10 cellular contexts compared by ENCODE assay signal in the genomic region with DNA sequence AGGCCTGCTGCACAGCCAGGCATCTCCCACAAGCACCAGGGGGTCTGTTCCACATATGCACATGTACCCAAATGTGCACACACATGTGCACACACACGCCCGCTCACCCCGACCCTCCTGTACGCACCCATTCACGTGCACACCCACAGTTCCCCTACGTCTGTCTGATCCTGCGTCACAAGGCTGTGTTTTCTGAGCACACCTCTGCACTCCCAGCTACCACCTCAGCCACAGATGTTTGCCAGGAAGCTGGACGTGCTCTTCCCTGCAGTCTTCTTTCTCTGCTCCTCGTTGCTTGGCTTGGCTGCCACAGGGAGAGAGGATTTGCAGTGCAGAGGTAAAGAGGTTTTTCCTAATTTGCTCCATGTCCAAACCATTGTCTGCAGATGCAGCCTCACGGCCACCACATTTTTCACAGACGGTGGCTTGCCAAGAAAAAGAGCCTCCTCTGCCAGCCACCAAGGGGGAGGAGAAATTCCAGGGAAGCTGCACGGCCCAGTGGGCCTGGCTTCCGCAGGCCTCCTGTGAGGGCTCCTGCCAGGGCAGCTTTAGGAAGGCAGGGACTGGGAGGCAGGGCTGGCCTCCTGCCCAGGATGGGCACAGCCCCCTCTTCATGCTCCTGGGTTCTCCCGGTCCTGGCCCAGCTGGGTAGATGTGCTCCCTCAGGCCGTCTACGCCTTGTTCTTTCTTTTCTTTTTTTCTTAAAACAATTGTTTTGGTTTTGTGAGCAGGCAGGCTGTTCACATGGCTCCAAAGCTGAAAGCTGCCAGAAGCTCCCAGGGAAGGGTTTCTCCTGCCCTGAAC. TPM values are rescaled to one million over a fixed set of nuclear protein-coding genes. Genes with fewer than 3 reads are reported as not detected.
DNase-seq lines count a peak whose midpoint lies in the region; ATAC-seq and TF ChIP-seq lines count a peak whose summit lies in the region.
"Had no signal": no experiment of that assay in that cellular context is flagged by ENCODE, and none has a peak within 500 bp of the region (broad histone marks: within the 10 kb centered on the region; RNA-seq: fewer than 3 reads in every experiment).

No MANE protein-coding gene starts in this region.

- H3K27ac Mint-ChIP-seq in stimulated activated memory B cell treated with anti-CD40 and anti-IgM and Interleukin-4, amounts not matched to agents 10 μg/mL and 1 μg/mL and 100 μg/mL, for 72 hours, result no peak overlapping the region

- peak; percentile 96 to 97 for ATAC-seq in left cardiac atrium
- no peak for ATAC-seq in stimulated activated memory B cell treated with anti-CD40 and anti-IgM and Interleukin-4, amounts not matched to agents 10 μg/mL and 1 μg/mL and 100 μg/mL, for 72 hours
- no peak for ATAC-seq in GM19328 (IDR thresholded peaks at IDR 0.05; ENCODE audit: unreplicated experiment)
- ATAC-seq: GM12878 had no signal

- DNase-seq in EH (ENCODE audit: low read depth) (peak; percentile 82), left cardiac atrium (peak; percentile 80), renal cortical epithelial cell (ENCODE audit: low read depth) (peak; percentile 83), GM13977 (ENCODE audit: low spot score) (no peak)
- DNase-seq in activated T-cell treated with anti-CD3 and anti-CD28 coated beads, Interleukin-2, amount 50 U/mL, for 1 hour, result no peak
- DNase-seq: naive B cell had no signal

- peaks cover 22% of the 10 kb centered on the region for H3K36me3 Mint-ChIP-seq in stimulated activated memory B cell treated with anti-CD40 and anti-IgM and Interleukin-4, amounts not matched to agents 10 μg/mL and 1 μg/mL and 100 μg/mL, for 72 hours

- peak overlapping the region; percentile 82 for H3K27ac ChIP-seq in angular gyrus (ENCODE audit: low read depth, low read length)

- TF ChIP-seq CTCF in GM13977 (IDR thresholded peaks at IDR 0.05; ENCODE audit: extremely low read depth, insufficient read depth, missing control alignments), result no peak

- H3K4me3 Mint-ChIP-seq in stimulated activated memory B cell treated with anti-CD40 and anti-IgM and Interleukin-4, amounts not matched to agents 10 μg/mL and 1 μg/mL and 100 μg/mL, for 72 hours, result no peak overlapping the region
- H3K4me3 Mint-ChIP-seq: naive B cell had no signal

- H3K9me3 Mint-ChIP-seq in stimulated activated memory B cell treated with anti-CD40 and anti-IgM and Interleukin-4, amounts not matched to agents 10 μg/mL and 1 μg/mL and 100 μg/mL, for 72 hours, result peaks cover 21% of the 10 kb centered on the region

- in situ Hi-C loops in GM13977 (cut with MboI; ENCODE audit: low pct_unique_long_range_greater_than_20kb, low sequenced_read_pairs, unreplicated experiment), result no loop called here

- intact Hi-C loops in left cardiac atrium (cut with DNase I), result no loop called here

- no peaks in the 10 kb centered on the region for H3K4me1 Mint-ChIP-seq in stimulated activated memory B cell treated with anti-CD40 and anti-IgM and Interleukin-4, amounts not matched to agents 10 μg/mL and 1 μg/mL and 100 μg/mL, for 72 hours
- H3K4me1 Mint-ChIP-seq: naive B cell had no signal

- no peaks in the 10 kb centered on the region for H3K27me3 Mint-ChIP-seq in stimulated activated memory B cell treated with anti-CD40 and anti-IgM and Interleukin-4, amounts not matched to agents 10 μg/mL and 1 μg/mL and 100 μg/mL, for 72 hours
- H3K27me3 Mint-ChIP-seq: naive B cell had no signal

RNA-seq across cellular contexts. Expression of gene HS6ST1, which starts 29.2 kb away (rescaled TPM):
- total RNA-seq in left cardiac atrium (10 to 100 TPM; 14.3 to 19.3 TPM), renal cortical epithelial cell (9.2 and 32.4 TPM in 2 replicates)

Comparison
In these comparisons a context has a peak if more than half of its experiments do, and no peak if none do; other contexts are left out.
1. DNase-seq: peak in EH (single experiment), left cardiac atrium (single experiment) and renal cortical epithelial cell (single experiment); none in GM13977 (single experiment) and activated T-cell treated with anti-CD3 and anti-CD28 coated beads, Interleukin-2, amount 50 U/mL, for 1 hour (single experiment).
2. ATAC-seq: peak in left cardiac atrium (2 of 2); none in stimulated activated memory B cell treated with anti-CD40 and anti-IgM and Interleukin-4, amounts not matched to agents 10 μg/mL and 1 μg/mL and 100 μg/mL, for 72 hours (single experiment) and GM19328 (single experiment).